In genomic region chr9:81308404-81308803, GRCh38 we compare ENCODE assay signal across 26 cellular contexts.
"Had no signal": no experiment of that assay in that cellular context is flagged by ENCODE, and none has a peak within 500 bp of the region (broad histone marks: within the 10 kb centered on the region; RNA-seq: fewer than 3 reads in every experiment).

No MANE protein-coding gene starts in this region.

- H3K27ac Mint-ChIP-seq: immature natural killer cell; mesothelial cell of epicardium; naive B cell; naive thymus-derived CD8-positive, alpha-beta T cell had no signal

- H3K27me3 Mint-ChIP-seq: naive B cell; naive thymus-derived CD8-positive, alpha-beta T cell had no signal

- H3K4me1 ChIP-seq: esophagus squamous epithelium, gastrocnemius medialis, heart left ventricle, lower lobe of right lung had no signal

- H3K27me3 ChIP-seq: esophagus squamous epithelium, gastrocnemius medialis, heart left ventricle, hepatocyte had no signal

- H3K4me3 Mint-ChIP-seq: immature natural killer cell; mesothelial cell of epicardium; naive B cell; naive thymus-derived CD8-positive, alpha-beta T cell had no signal

- H3K4me1 Mint-ChIP-seq: immature natural killer cell; naive B cell; naive thymus-derived CD8-positive, alpha-beta T cell had no signal

- H3K4me3 ChIP-seq: coronary artery, dorsolateral prefrontal cortex, esophagus squamous epithelium, gastrocnemius medialis, heart left ventricle, hepatocyte, lower lobe of right lung, mucosa of descending colon had no signal

- DNase-seq: dermis blood vessel endothelial cell; dorsolateral prefrontal cortex; effector CD4-positive, alpha-beta T cell; effector memory CD4-positive, alpha-beta T cell; erythroblast; esophagus squamous epithelium; foreskin fibroblast; foreskin melanocyte; gastrocnemius medialis; heart left ventricle; hypothalamus; immature natural killer cell; islet precursor cell; kidney; kidney glomerular epithelial cell; left cardiac atrium; left ventricle myocardium superior; lower lobe of right lung; mesenchymal stem cell; mucosa of descending colon; naive B cell; naive thymus-derived CD8-positive, alpha-beta T cell had no signal

- H3K9me3 ChIP-seq: esophagus squamous epithelium, gastrocnemius medialis, lower lobe of right lung, mucosa of descending colon had no signal

- ATAC-seq: esophagus mucosa; gastrocnemius medialis; heart left ventricle; left cardiac atrium; left ventricle myocardium superior; lower lobe of right lung; mucosa of descending colon; naive thymus-derived CD8-positive, alpha-beta T cell had no signal

- H3K36me3 ChIP-seq: esophagus squamous epithelium, gastrocnemius medialis, heart left ventricle, lower lobe of right lung had no signal

- H3K36me3 Mint-ChIP-seq: immature natural killer cell; mesothelial cell of epicardium; naive B cell; naive thymus-derived CD8-positive, alpha-beta T cell had no signal

- H3K27ac ChIP-seq: coronary artery, dorsolateral prefrontal cortex, esophagus squamous epithelium, gastrocnemius medialis, heart left ventricle, hepatocyte, lower lobe of right lung had no signal
